Comparison of ENCODE assay signal across 1 cellular context in genomic region chr7:31892099-31892787, GRCh38.
TF ChIP-seq lines count a peak whose summit lies in the region.

No MANE protein-coding gene starts in this region.

TF ChIP-seq in GM12878, 131 proteins besides CTCF, POLR2A, EP300 and RAD21 (continued from another document and continues in another):
- TF ChIP-seq ZNF687 (IDR thresholded peaks at IDR 0.05) (no peak), FOXK2 (IDR thresholded peaks at IDR 0.05) (no peak), RFX5 (IDR thresholded peaks at IDR 0.05; ENCODE audit: low read depth, low read length) (no peak), RUNX3 (IDR thresholded peaks at IDR 0.05; ENCODE audit: low read length) (peak; percentile 79), ZBED1 (IDR thresholded peaks at IDR 0.05; ENCODE audit: borderline replicate concordance) (no peak), JUNB (IDR thresholded peaks at IDR 0.05) (peak; percentile 56), HCFC1 (IDR thresholded peaks at IDR 0.05; ENCODE audit: low read length) (no peak), ZNF622 (IDR thresholded peaks at IDR 0.05) (no peak), SPI1 (IDR thresholded peaks at IDR 0.05; ENCODE audit: borderline replicate concordance, insufficient read depth, low read depth, low read length) (no peak), CHD2 (IDR thresholded peaks at IDR 0.05; ENCODE audit: borderline replicate concordance, low read depth, low read length) (no peak), KLF5 (IDR thresholded peaks at IDR 0.05; ENCODE audit: partially characterized antibody) (no peak), SREBF1 (IDR thresholded peaks at IDR 0.05; ENCODE audit: low read length) (no peak), LARP7 (IDR thresholded peaks at IDR 0.05) (no peak), NR2C1 (IDR thresholded peaks at IDR 0.05) (no peak), CUX1 (IDR thresholded peaks at IDR 0.05; ENCODE audit: insufficient replicate concordance, low read depth, low read length) (peak; percentile 95), SUZ12 (IDR thresholded peaks at IDR 0.05; ENCODE audit: unreplicated experiment) (no peak), ZNF207 (IDR thresholded peaks at IDR 0.05; ENCODE audit: borderline replicate concordance) (0 out of 2 replicates have a peak, but pooled peaks have one; percentile 27), STAT1 (conservative IDR thresholded peaks at IDR 0.05) (no peak), SP1 (IDR thresholded peaks at IDR 0.05; ENCODE audit: low read depth, low read length) (no peak), NBN (IDR thresholded peaks at IDR 0.05) (peak; percentile 22; the same call in 1 of the 2 replicates), NFXL1 (IDR thresholded peaks at IDR 0.05; ENCODE audit: borderline replicate concordance) (no peak), RAD51 (IDR thresholded peaks at IDR 0.05) (no peak; the same call in 1 of the 2 replicates), SKIL (IDR thresholded peaks at IDR 0.05; ENCODE audit: low read depth, poor library complexity, severe bottlenecking) (peak; percentile 84), ZNF592 (IDR thresholded peaks at IDR 0.05) (no peak), MYB (IDR thresholded peaks at IDR 0.05; ENCODE audit: borderline replicate concordance, low read depth, low read length) (no peak), MTA2 (IDR thresholded peaks at IDR 0.05; ENCODE audit: low read depth) (peak; percentile 91), ZNF274 (IDR thresholded peaks at IDR 0.05; ENCODE audit: insufficient read depth, insufficient read length) (no peak), GATAD2B (conservative IDR thresholded peaks at IDR 0.05; ENCODE audit: low read depth) (peak; percentile 98), CHD4 (IDR thresholded peaks at IDR 0.05) (no peak), PML (IDR thresholded peaks at IDR 0.05; ENCODE audit: low read length) (0 out of 2 replicates have a peak, but pooled peaks have one; percentile 13), IRF4 (IDR thresholded peaks at IDR 0.05; ENCODE audit: low read depth, low read length) (0 out of 2 replicates have a peak, but pooled peaks have one; percentile 30), HDAC6 (IDR thresholded peaks at IDR 0.05; ENCODE audit: unreplicated experiment) (no peak), NFIC (IDR thresholded peaks at IDR 0.05; ENCODE audit: low read depth, low read length) (peak; percentile 62; the same call in 1 of the 2 replicates), ZNF384 (IDR thresholded peaks at IDR 0.05; ENCODE audit: borderline replicate concordance, low read depth, low read length) (peak; percentile 37; the same call in 1 of the 2 replicates), CEBPB (IDR thresholded peaks at IDR 0.05; ENCODE audit: borderline replicate concordance in 1 of 2, low read depth in 2 of 2, low read length in 2 of 2) (no peak), TBL1XR1 (IDR thresholded peaks at IDR 0.05; ENCODE audit: low read depth, low read length) (no peak), ZNF217 (IDR thresholded peaks at IDR 0.05) (peak; percentile 90; the same call in 1 of the 2 replicates), DPF2 (IDR thresholded peaks at IDR 0.05) (peak; percentile 48; the same call in 1 of the 2 replicates), REST (IDR thresholded peaks at IDR 0.05; ENCODE audit: low read depth, low read length) (no peak)
